In the genomic region with DNA sequence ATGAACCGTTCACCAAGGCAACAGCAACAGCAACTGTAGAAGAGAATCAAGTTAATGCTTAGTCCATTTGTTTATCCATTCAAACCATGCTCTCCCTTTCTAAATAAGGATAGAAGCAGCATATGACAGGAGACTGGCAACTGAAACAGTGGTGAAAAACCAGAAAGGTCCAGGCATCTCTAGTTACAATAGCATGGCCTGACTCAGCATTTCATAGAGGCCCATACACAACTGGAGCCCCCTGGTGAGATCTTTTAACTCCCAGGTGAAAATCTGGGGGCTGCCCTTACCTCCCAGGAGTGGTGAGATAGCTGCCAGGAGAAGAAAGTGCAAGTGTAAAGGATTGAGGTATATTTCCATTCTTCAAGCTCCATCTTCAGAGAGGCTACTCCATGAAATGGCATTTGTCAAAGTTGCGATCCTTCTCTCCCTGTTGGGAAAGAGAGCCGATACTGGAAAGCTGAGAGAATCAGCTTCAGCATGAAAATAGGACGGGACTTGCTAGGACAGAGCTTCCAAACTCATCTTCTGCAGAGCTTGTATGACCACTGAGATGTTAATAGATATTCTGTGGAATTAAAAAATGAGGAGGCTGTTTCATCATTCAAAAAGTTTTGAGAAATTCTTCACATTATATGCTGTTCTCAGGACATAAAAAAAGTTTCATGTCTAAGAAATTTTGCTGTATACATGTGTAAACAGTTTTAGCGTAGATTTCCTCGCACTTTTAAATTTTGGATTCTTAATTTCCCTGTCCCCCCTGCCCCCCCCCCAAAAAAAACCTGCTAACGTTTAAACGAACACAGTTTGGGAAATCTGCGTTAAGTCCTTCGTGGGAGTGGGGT, we compare ENCODE assay signal across 9 cellular contexts. TPM values are rescaled to one million over a fixed set of nuclear protein-coding genes. Genes with fewer than 3 reads are reported as not detected.
DNase-seq lines count a peak whose midpoint lies in the region; ATAC-seq and TF ChIP-seq lines count a peak whose summit lies in the region.
"Had no signal": no experiment of that assay in that cellular context is flagged by ENCODE, and none has a peak within 500 bp of the region (broad histone marks: within the 10 kb centered on the region; RNA-seq: fewer than 3 reads in every experiment).

No MANE protein-coding gene starts in this region.

- TF ChIP-seq CTCF in PC-3 (conservative IDR thresholded peaks at IDR 0.05; ENCODE audit: low read depth, low read length) (no peak), left ventricle myocardium inferior (IDR thresholded peaks at IDR 0.05; ENCODE audit: borderline replicate concordance) (no peak), sigmoid colon (IDR thresholded peaks at IDR 0.05) (no peak), left lung (IDR thresholded peaks at IDR 0.05) (no peak)

- H2AFZ ChIP-seq in PC-3 (ENCODE audit: low read length): peak overlapping the region; percentile 52

- H3K9me3 ChIP-seq in PC-3 (ENCODE audit: low read length) (no peaks in the 10 kb centered on the region), left ventricle myocardium inferior (replicated peaks) (no peaks in the 10 kb centered on the region), sigmoid colon (no peaks in the 10 kb centered on the region), left lung (no peaks in the 10 kb centered on the region)
- H3K9me3 ChIP-seq: thyroid gland had no signal

- 0 out of 2 replicates have a peak overlapping the region, but pooled peaks have one; percentile 16 for H3K4me2 ChIP-seq in PC-3 (ENCODE audit: low read length)

- BruUV-seq in PC-3 (replicated peaks; lab: Mats Ljungman, UMichigan): no TSS peak

- ATAC-seq in PC-3: 0 out of 2 replicates have a peak, but pooled peaks have one; percentile 14
- no peak for ATAC-seq in HG03460 (IDR thresholded peaks at IDR 0.05; ENCODE audit: unreplicated experiment)
- no peak for ATAC-seq in left lung

- H3K27ac ChIP-seq in PC-3 (ENCODE audit: low read length) (peak overlapping the region; percentile 16), left ventricle myocardium inferior (replicated peaks) (peak overlapping the region; percentile 82), sigmoid colon (peak overlapping the region; percentile 42 to 76 (median 57)), left lung (no peak overlapping the region)
- H3K27ac ChIP-seq: thyroid gland had no signal

- H3K79me2 ChIP-seq in PC-3 (ENCODE audit: low read length): no peaks in the 10 kb centered on the region

- no peaks in the 10 kb centered on the region for H3F3A ChIP-seq in PC-3 (ENCODE audit: low read length, unreplicated experiment)

- POLR2A ChIA-PET in PC-3 (lab: Charles Lee; ENCODE audit: unreplicated experiment): interaction anchor here (0.6 to 0.7 kb wide), 2 partner anchors 9 to 46 kb away, joined by 3 to 4 read pairs; no protein-coding TSS in a partner anchor

- H3K9me2 ChIP-seq in PC-3 (replicated peaks; ENCODE audit: low read length): no peaks in the 10 kb centered on the region

- H4K20me1 ChIP-seq in PC-3 (ENCODE audit: low read length): no peaks in the 10 kb centered on the region

- H3K36me3 ChIP-seq in PC-3 (ENCODE audit: low read depth, low read length) (no peaks in the 10 kb centered on the region), left ventricle myocardium inferior (no peaks in the 10 kb centered on the region), sigmoid colon (no peaks in the 10 kb centered on the region), left lung (no peaks in the 10 kb centered on the region)
- H3K36me3 ChIP-seq: thyroid gland had no signal

- intact Hi-C loops in PC-3 (cut with micrococcal nuclease) (loop anchor here (1.0 kb wide), 1 partner anchor 90 kb away; no protein-coding TSS in a partner anchor), left ventricle myocardium inferior (cut with micrococcal nuclease) (loop anchor here (5.0 kb wide), 2 partner anchors 86 to 141 kb away; no protein-coding TSS in a partner anchor), sigmoid colon (cut with DNase I) (loop anchor here (1.0 kb wide), 1 partner anchor 139 kb away; no protein-coding TSS in a partner anchor), left lung (cut with DNase I) (loop anchor here in 1 of 2 donors (5.0 to 10.0 kb wide), 2 partner anchors 91 to 139 kb away; no protein-coding TSS in a partner anchor)

- H3K4me1 ChIP-seq in PC-3 (ENCODE audit: insufficient read depth, low read length) (peaks cover 24% of the 10 kb centered on the region), left ventricle myocardium inferior (peaks cover 28% of the 10 kb centered on the region), sigmoid colon (peaks cover 0 to 40% (median 26%) of the 10 kb centered on the region in 4 donors), left lung (peaks cover 3 to 4% of the 10 kb centered on the region in 2 donors)
- H3K4me1 ChIP-seq: thyroid gland had no signal

- TF ChIP-seq POLR2A in sigmoid colon (IDR thresholded peaks at IDR 0.05): no peak

- no peak for TF ChIP-seq EP300 in sigmoid colon (IDR thresholded peaks at IDR 0.05)

- CTCF ChIA-PET in PC-3 (lab: Charles Lee): interaction anchor here (0.6 to 2.1 kb wide), 7 partner anchors 36 to 139 kb away, joined by 3 to 10 read pairs (median 4); no protein-coding TSS in a partner anchor

- H3K4me3 ChIP-seq in PC-3 (ENCODE audit: low read length): no peak overlapping the region
- no peak overlapping the region for H3K4me3 ChIP-seq in left ventricle myocardium inferior
- H3K4me3 ChIP-seq in sigmoid colon: no peak overlapping the region
- no peak overlapping the region for H3K4me3 ChIP-seq in left lung
- H3K4me3 ChIP-seq: thyroid gland had no signal

- no peak overlapping the region for H3K9ac ChIP-seq in PC-3 (ENCODE audit: low read length)

- 53 to 57% methylated on average over 10 of the region's 10 CpGs for WGBS in sigmoid colon, 2 donors

- H3K27me3 ChIP-seq in PC-3 (ENCODE audit: low read length): no peaks in the 10 kb centered on the region
- no peaks in the 10 kb centered on the region for H3K27me3 ChIP-seq in left ventricle myocardium inferior (ENCODE audit: low read depth)
- H3K27me3 ChIP-seq in sigmoid colon: no peaks in the 10 kb centered on the region
- H3K27me3 ChIP-seq in left lung: no peaks in the 10 kb centered on the region
- H3K27me3 ChIP-seq: thyroid gland had no signal

- DNase-seq in NCI-H2107 treated with DMSO at 0.1 percent for 48 hours (lab: John Stamatoyannopoulos, UW; ENCODE audit: unreplicated experiment) (peak; percentile 70), NCI-H2107 (lab: John Stamatoyannopoulos, UW) (no peak), PC-3 (peak; percentile 5), left ventricle myocardium inferior (no peak), sigmoid colon (no peak), left lung (no peak)
- no peak for DNase-seq in stimulated activated CD8-positive, alpha-beta memory T cell treated with anti-CD3 and anti-CD28 coated beads, Interleukin-4, amount 100 ng/mL, for 48 hours

RNA-seq across cellular contexts. Expression of a gene that starts 10.9 kb away (rescaled TPM):
- total RNA-seq in PC-3 (2014; rRNA removed): 0.81 and 1.3 TPM in 2 replicates
- 20.8 TPM for total RNA-seq in left ventricle myocardium inferior
- 10 to 100 TPM in 2 of 4 donors, 1 to 10 TPM in 2; 4.6 to 20.7 (median 10.9) TPM for total RNA-seq in sigmoid colon
- polyA plus RNA-seq in sigmoid colon: under 1 TPM in 2 of 3 donors, not detected in 1; under 0.01 to 0.32 TPM
- total RNA-seq in left lung: 1 to 10 TPM; 2.4 to 3.8 TPM

Comparison
In these comparisons a context has a peak if more than half of its experiments do, and no peak if none do; other contexts are left out.
1. DNase-seq: peak in NCI-H2107 treated with DMSO at 0.1 percent for 48 hours (single experiment) and PC-3 (single experiment); none in NCI-H2107 (single experiment), left ventricle myocardium inferior (single experiment), sigmoid colon (single experiment), left lung (0 of 2) and stimulated activated CD8-positive, alpha-beta memory T cell treated with anti-CD3 and anti-CD28 coated beads, Interleukin-4, amount 100 ng/mL, for 48 hours (single experiment).
2. H3K27ac ChIP-seq: peak in PC-3 (single experiment), left ventricle myocardium inferior (single experiment) and sigmoid colon (4 of 4); none in left lung (0 of 2).